Comparison of ENCODE assay signal across 35 cellular contexts in genomic region chr11:67642490-67643120, GRCh38. TPM values are rescaled to one million over a fixed set of nuclear protein-coding genes. Genes with fewer than 3 reads are reported as not detected.
"Had no signal": no experiment of that assay in that cellular context is flagged by ENCODE, and none has a peak within 500 bp of the region (broad histone marks: within the 10 kb centered on the region; RNA-seq: fewer than 3 reads in every experiment).

No MANE protein-coding gene starts in this region.

- H3K27ac Mint-ChIP-seq: activated CD4-positive, alpha-beta memory T cell treated with anti-CD3 and anti-CD28 coated beads for 36 hours; activated CD4-positive, alpha-beta T cell treated with anti-CD3 and anti-CD28 coated beads, Interleukin-2, amount 10 ng/mL, durations not matched to agents 24 days and 14 days; activated naive CD8-positive, alpha-beta T cell treated with anti-CD3 and anti-CD28 coated beads for 36 hours; activated T-helper 1 cell treated with anti-CD3 and anti-CD28 coated beads, Interleukin-12 subunit alpha, Interleukin-12 subunit beta, Interleukin-2, Interleukin-4 antibody, amounts not matched to agents 30 ng/mL and 10 ng/mL and 1 ng/mL, durations not matched to agents 14 hours and 24 hours and 36 hours; brain; endodermal cell; memory B cell; stimulated activated naive CD8-positive, alpha-beta T cell treated with anti-CD3 and anti-CD28 coated beads, Interleukin-15, Interleukin-2, amounts not matched to agents 100 ng/mL and 50 ng/mL, for 24 hours had no signal

- H3K9me3 Mint-ChIP-seq: activated CD4-positive, alpha-beta T cell treated with anti-CD3 and anti-CD28 coated beads, Interleukin-2, amount 10 ng/mL, durations not matched to agents 24 days and 14 days; activated naive CD8-positive, alpha-beta T cell treated with anti-CD3 and anti-CD28 coated beads for 36 hours; activated T-helper 1 cell treated with anti-CD3 and anti-CD28 coated beads, Interleukin-12 subunit alpha, Interleukin-12 subunit beta, Interleukin-2, Interleukin-4 antibody, amounts not matched to agents 30 ng/mL and 10 ng/mL and 1 ng/mL, durations not matched to agents 14 hours and 24 hours and 36 hours; memory B cell; stimulated activated naive CD8-positive, alpha-beta T cell treated with anti-CD3 and anti-CD28 coated beads, Interleukin-15, Interleukin-2, amounts not matched to agents 100 ng/mL and 50 ng/mL, for 24 hours had no signal

- FAIRE-seq: keratinocyte had no signal

- ATAC-seq: esophagus mucosa; left colon; naive thymus-derived CD4-positive, alpha-beta T cell; right cardiac atrium had no signal

- H3K36me3 ChIP-seq: adrenal gland, cardiac muscle cell, thoracic aorta, uterus had no signal

- H3K4me1 ChIP-seq: adrenal gland, uterus had no signal

- H3K27ac ChIP-seq: adrenal gland, cardiac muscle cell, thoracic aorta, uterus had no signal

- H3K9me3 ChIP-seq: adrenal gland, thoracic aorta, uterus had no signal

- H3K36me3 Mint-ChIP-seq: activated CD4-positive, alpha-beta memory T cell treated with anti-CD3 and anti-CD28 coated beads for 36 hours; activated naive CD8-positive, alpha-beta T cell treated with anti-CD3 and anti-CD28 coated beads for 36 hours; brain; memory B cell; naive thymus-derived CD4-positive, alpha-beta T cell had no signal

- H3K27me3 ChIP-seq: cardiac muscle cell had no signal

- H3K4me3 ChIP-seq: adrenal gland, cardiac muscle cell, thoracic aorta, uterus had no signal

- H3K4me3 Mint-ChIP-seq: activated CD4-positive, alpha-beta memory T cell treated with anti-CD3 and anti-CD28 coated beads for 36 hours; activated CD4-positive, alpha-beta T cell treated with anti-CD3 and anti-CD28 coated beads, Interleukin-2, amount 10 ng/mL, durations not matched to agents 24 days and 14 days; activated naive CD8-positive, alpha-beta T cell treated with anti-CD3 and anti-CD28 coated beads for 36 hours; activated T-helper 1 cell treated with anti-CD3 and anti-CD28 coated beads, Interleukin-12 subunit alpha, Interleukin-12 subunit beta, Interleukin-2, Interleukin-4 antibody, amounts not matched to agents 30 ng/mL and 10 ng/mL and 1 ng/mL, durations not matched to agents 14 hours and 24 hours and 36 hours; brain; endodermal cell; memory B cell; naive thymus-derived CD4-positive, alpha-beta T cell; stimulated activated naive CD8-positive, alpha-beta T cell treated with anti-CD3 and anti-CD28 coated beads, Interleukin-15, Interleukin-2, amounts not matched to agents 100 ng/mL and 50 ng/mL, for 24 hours had no signal

- H3K4me1 Mint-ChIP-seq: endodermal cell had no signal

- DNase-seq: activated CD4-positive, alpha-beta memory T cell treated with anti-CD3 and anti-CD28 coated beads for 36 hours; activated CD4-positive, alpha-beta T cell treated with anti-CD3 and anti-CD28 coated beads, Interleukin-2, amount 10 ng/mL, durations not matched to agents 24 days and 14 days; activated CD4-positive, CD25-positive, alpha-beta regulatory T cell treated with anti-CD3 and anti-CD28 coated beads, Interleukin-2, amount 50 U/mL, for 72 hours; activated CD8-positive, alpha-beta memory T cell treated with anti-CD3 and anti-CD28 coated beads, Interleukin-2, amount 50 U/mL, for 4 hours; activated gamma-delta T cell treated with Interleukin-2 at 50 U/mL for 16 hours; activated naive CD8-positive, alpha-beta T cell treated with anti-CD3 and anti-CD28 coated beads for 36 hours; activated T-cell treated with anti-CD3 and anti-CD28 coated beads, Interleukin-2, amount 50 U/mL, for 1 hour; adrenal gland; endodermal cell; foreskin fibroblast; hippocampal formation; left colon; midbrain; naive thymus-derived CD4-positive, alpha-beta T cell; occipital lobe; right cardiac atrium; stimulated activated CD4-positive, alpha-beta T cell treated with anti-CD3 and anti-CD28 coated beads, Interleukin-2, amount 100 ng/mL, for 48 hours; T-helper 2 cell; trophoblast cell; uterus had no signal

- H3K27me3 Mint-ChIP-seq: activated CD4-positive, alpha-beta T cell treated with anti-CD3 and anti-CD28 coated beads, Interleukin-2, amount 10 ng/mL, durations not matched to agents 24 days and 14 days; activated naive CD8-positive, alpha-beta T cell treated with anti-CD3 and anti-CD28 coated beads for 36 hours; memory B cell; stimulated activated naive CD8-positive, alpha-beta T cell treated with anti-CD3 and anti-CD28 coated beads, Interleukin-15, Interleukin-2, amounts not matched to agents 100 ng/mL and 50 ng/mL, for 24 hours had no signal

RNA-seq across cellular contexts. Expression of gene TBX10, which starts 3.0 kb away (rescaled TPM):
- total RNA-seq: activated CD4-positive, alpha-beta memory T cell treated with anti-CD3 and anti-CD28 coated beads for 36 hours; activated CD4-positive, alpha-beta T cell treated with anti-CD3 and anti-CD28 coated beads, Interleukin-2, amount 10 ng/mL, durations not matched to agents 24 days and 14 days; activated CD8-positive, alpha-beta memory T cell treated with anti-CD3 and anti-CD28 coated beads for 36 hours; activated naive CD8-positive, alpha-beta T cell treated with anti-CD3 and anti-CD28 coated beads for 36 hours; activated T-helper 1 cell treated with anti-CD3 and anti-CD28 coated beads, Interleukin-12 subunit alpha, Interleukin-12 subunit beta, Interleukin-2, Interleukin-4 antibody, amounts not matched to agents 30 ng/mL and 10 ng/mL and 1 ng/mL, durations not matched to agents 14 hours and 24 hours and 36 hours; adrenal gland; aorta; cardiac muscle cell; cerebellum; endodermal cell; esophagus mucosa; liver; naive thymus-derived CD4-positive, alpha-beta T cell; occipital lobe; right cardiac atrium; skeletal muscle tissue; subcutaneous adipose tissue; thoracic aorta; uterus had no signal
- polyA plus RNA-seq: adrenal gland; keratinocyte; naive thymus-derived CD4-positive, alpha-beta T cell; neural cell; right cardiac atrium had no signal

RNA-seq across cellular contexts. Expression of gene ACY3, which starts 7.9 kb away (rescaled TPM):
- total RNA-seq: activated CD4-positive, alpha-beta T cell treated with anti-CD3 and anti-CD28 coated beads, Interleukin-2, amount 10 ng/mL, durations not matched to agents 24 days and 14 days; activated T-helper 1 cell treated with anti-CD3 and anti-CD28 coated beads, Interleukin-12 subunit alpha, Interleukin-12 subunit beta, Interleukin-2, Interleukin-4 antibody, amounts not matched to agents 30 ng/mL and 10 ng/mL and 1 ng/mL, durations not matched to agents 14 hours and 24 hours and 36 hours; adrenal gland; aorta; cardiac muscle cell; right cardiac atrium; skeletal muscle tissue; subcutaneous adipose tissue; thoracic aorta; uterus had no signal
- polyA plus RNA-seq: cardiac muscle cell, keratinocyte, neural cell, right cardiac atrium had no signal

RNA-seq across cellular contexts. Expression of gene NUDT8, which starts 12.9 kb away (rescaled TPM):
- polyA plus RNA-seq: neural cell had no signal

RNA-seq across cellular contexts. Expression of gene ALDH3B2, which starts 31.8 kb away (rescaled TPM):
- total RNA-seq: activated CD4-positive, alpha-beta memory T cell treated with anti-CD3 and anti-CD28 coated beads for 36 hours; activated CD4-positive, alpha-beta T cell treated with anti-CD3 and anti-CD28 coated beads, Interleukin-2, amount 10 ng/mL, durations not matched to agents 24 days and 14 days; activated CD8-positive, alpha-beta memory T cell treated with anti-CD3 and anti-CD28 coated beads for 36 hours; activated naive CD8-positive, alpha-beta T cell treated with anti-CD3 and anti-CD28 coated beads for 36 hours; activated T-helper 1 cell treated with anti-CD3 and anti-CD28 coated beads, Interleukin-12 subunit alpha, Interleukin-12 subunit beta, Interleukin-2, Interleukin-4 antibody, amounts not matched to agents 30 ng/mL and 10 ng/mL and 1 ng/mL, durations not matched to agents 14 hours and 24 hours and 36 hours; adrenal gland; aorta; cardiac muscle cell; cerebellum; endodermal cell; liver; naive thymus-derived CD4-positive, alpha-beta T cell; occipital lobe; right cardiac atrium; skeletal muscle tissue; subcutaneous adipose tissue; thoracic aorta had no signal
- polyA plus RNA-seq: cardiac muscle cell; liver; naive thymus-derived CD4-positive, alpha-beta T cell; neural cell; right cardiac atrium had no signal
